In the genomic region with DNA sequence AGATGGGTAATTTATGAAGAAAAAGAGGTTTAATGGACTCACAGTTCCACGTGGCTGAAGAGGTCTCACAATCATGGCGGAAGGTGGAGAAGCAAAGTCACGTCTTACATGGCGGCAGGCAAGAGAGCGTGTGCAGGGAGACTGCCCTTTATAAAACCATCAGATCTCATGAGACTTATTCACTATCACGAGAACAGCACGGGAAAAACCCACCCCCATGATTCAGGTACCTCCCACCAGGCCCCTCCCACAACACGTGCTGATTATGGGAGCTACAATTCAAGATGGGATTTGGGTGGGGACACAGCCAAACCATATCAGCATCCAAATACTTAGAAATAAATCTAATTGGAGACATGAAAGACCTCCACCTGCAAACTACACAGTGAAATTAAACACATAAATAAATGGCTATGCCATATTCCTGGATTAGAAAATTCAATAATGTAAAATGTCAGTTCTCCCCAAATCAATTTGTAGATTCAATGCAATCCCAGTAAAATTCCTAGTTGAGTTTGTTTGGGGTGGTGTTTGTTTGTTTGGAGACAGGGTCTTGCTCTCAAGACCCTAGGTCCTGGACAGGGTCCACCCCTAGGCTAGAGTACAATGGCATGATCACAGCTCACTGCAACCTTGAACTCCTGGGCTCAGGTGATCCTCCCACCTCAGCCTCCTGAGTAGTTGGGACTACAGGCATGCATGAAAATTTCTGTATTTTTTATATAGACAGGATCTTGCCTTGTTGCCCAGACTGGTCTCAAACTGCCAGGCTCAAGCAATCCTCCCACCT, we compare ENCODE assay signal across 29 cellular contexts.
"Had no signal": no experiment of that assay in that cellular context is flagged by ENCODE, and none has a peak within 500 bp of the region (broad histone marks: within the 10 kb centered on the region; RNA-seq: fewer than 3 reads in every experiment).

No MANE protein-coding gene starts in this region.

- H3K9me3 Mint-ChIP-seq: dendritic cell treated with granulocyte-macrophage colony-stimulating factor and Interleukin-4, amounts not matched to agents 40 ng/mL and 50 ng/mL, for 4 days; endodermal cell; neural progenitor cell; stimulated activated effector memory CD8-positive, alpha-beta T cell treated with anti-CD3 and anti-CD28 coated beads, Interleukin-12 subunit alpha, Interleukin-12 subunit beta, amount 100 ng/mL, for 72 hours had no signal

- H3K27me3 ChIP-seq: neural progenitor cell, ovary had no signal

- H3K4me3 ChIP-seq: colonic mucosa, gastrocnemius medialis, lung, mucosa of descending colon, neural progenitor cell, ovary, psoas muscle, smooth muscle cell, stomach, tibial artery, upper lobe of left lung had no signal

- DNase-seq: colonic mucosa; effector CD8-positive, alpha-beta T cell; endodermal cell; foreskin fibroblast; mucosa of descending colon; naive thymus-derived CD4-positive, alpha-beta T cell; psoas muscle; stimulated activated CD4-positive, alpha-beta T cell treated with anti-CD3 and anti-CD28 coated beads, Interleukin-12 subunit alpha, Interleukin-12 subunit beta, amount 100 ng/mL, for 4 hours; stimulated activated CD4-positive, alpha-beta T cell treated with anti-CD3 and anti-CD28 coated beads, Interleukin-1b, Interleukin-23, amount 100 ng/mL, for 48 hours; stimulated activated CD4-positive, alpha-beta T cell treated with anti-CD3 and anti-CD28 coated beads, Interleukin-4, amount 100 ng/mL, for 1 hour; stimulated activated naive CD4-positive, alpha-beta T cell treated with Interleukin-2 at 50 U/mL for 16 hours; stomach; tibial artery; upper lobe of left lung had no signal

- H3K27ac Mint-ChIP-seq: dendritic cell treated with granulocyte-macrophage colony-stimulating factor and Interleukin-4, amounts not matched to agents 40 ng/mL and 50 ng/mL, for 4 days; endodermal cell; memory B cell; mesothelial cell of epicardium; naive thymus-derived CD4-positive, alpha-beta T cell; nephron; neural progenitor cell; stimulated activated effector memory CD8-positive, alpha-beta T cell treated with anti-CD3 and anti-CD28 coated beads, Interleukin-12 subunit alpha, Interleukin-12 subunit beta, amount 100 ng/mL, for 72 hours had no signal

- H3K9me3 ChIP-seq: colonic mucosa, gastrocnemius medialis, mucosa of descending colon, ovary, psoas muscle, stomach, tibial artery, upper lobe of left lung had no signal

- H3K27ac ChIP-seq: colonic mucosa, epithelial cell of prostate, gastrocnemius medialis, neural progenitor cell, ovary, psoas muscle, stomach, tibial artery, upper lobe of left lung had no signal

- H3K4me3 Mint-ChIP-seq: dendritic cell treated with granulocyte-macrophage colony-stimulating factor and Interleukin-4, amounts not matched to agents 40 ng/mL and 50 ng/mL, for 4 days; endodermal cell; memory B cell; mesothelial cell of epicardium; naive thymus-derived CD4-positive, alpha-beta T cell; nephron; neural progenitor cell; stimulated activated effector memory CD8-positive, alpha-beta T cell treated with anti-CD3 and anti-CD28 coated beads, Interleukin-12 subunit alpha, Interleukin-12 subunit beta, amount 100 ng/mL, for 72 hours had no signal

- H3K4me2 ChIP-seq: neural progenitor cell, smooth muscle cell had no signal

- H3K36me3 Mint-ChIP-seq: memory B cell; mesothelial cell of epicardium; neural progenitor cell; stimulated activated effector memory CD8-positive, alpha-beta T cell treated with anti-CD3 and anti-CD28 coated beads, Interleukin-12 subunit alpha, Interleukin-12 subunit beta, amount 100 ng/mL, for 72 hours had no signal

- ATAC-seq: esophagus mucosa; gastrocnemius medialis; mucosa of descending colon; naive thymus-derived CD4-positive, alpha-beta T cell; right cardiac atrium; stimulated activated effector memory CD8-positive, alpha-beta T cell treated with anti-CD3 and anti-CD28 coated beads, Interleukin-12 subunit alpha, Interleukin-12 subunit beta, amount 100 ng/mL, for 72 hours had no signal

- H3K4me1 Mint-ChIP-seq: endodermal cell; memory B cell; mesothelial cell of epicardium; nephron; stimulated activated effector memory CD8-positive, alpha-beta T cell treated with anti-CD3 and anti-CD28 coated beads, Interleukin-12 subunit alpha, Interleukin-12 subunit beta, amount 100 ng/mL, for 72 hours had no signal

- FAIRE-seq: keratinocyte, urothelium cell line had no signal

- H3K36me3 ChIP-seq: colonic mucosa, gastrocnemius medialis, neural progenitor cell, ovary, stomach, tibial artery, upper lobe of left lung had no signal

- H2AFZ ChIP-seq: neural progenitor cell had no signal

- H3K4me1 ChIP-seq: colonic mucosa, gastrocnemius medialis, neural progenitor cell, psoas muscle had no signal
